ENCODE assay signal across 8 cellular contexts in the genomic region with DNA sequence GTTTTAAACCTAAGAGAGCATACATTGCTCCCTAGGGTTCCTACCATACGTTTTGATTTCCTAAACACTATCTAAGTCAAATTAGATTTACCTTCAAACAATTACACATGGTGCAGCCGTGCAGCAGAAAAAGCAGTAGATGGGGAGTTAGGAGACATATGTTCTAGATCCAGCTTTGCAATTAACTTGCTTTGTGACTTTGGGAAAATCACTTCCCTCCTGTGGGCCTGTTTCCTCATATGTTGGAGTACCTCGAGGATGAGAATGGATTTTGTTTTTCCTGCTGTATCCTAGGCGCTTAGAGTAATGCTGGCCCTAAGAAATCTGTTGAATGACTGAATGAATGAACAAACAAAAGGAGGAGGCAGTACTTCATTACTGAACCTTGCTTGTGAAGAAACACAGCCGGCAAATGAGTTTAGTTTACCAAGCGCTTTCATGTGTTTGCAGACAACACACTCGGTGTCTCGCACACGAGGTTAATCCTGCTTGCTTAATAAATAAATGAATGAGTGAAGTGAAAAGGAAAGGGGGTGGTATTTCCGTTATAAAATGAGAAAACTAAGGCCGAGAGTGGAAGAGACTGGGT. TPM values are rescaled to one million over a fixed set of nuclear protein-coding genes. Genes with fewer than 3 reads are reported as not detected.
DNase-seq lines count a peak whose midpoint lies in the region; ATAC-seq and TF ChIP-seq lines count a peak whose summit lies in the region.

No MANE protein-coding gene starts in this region.

- H3K36me3 Mint-ChIP-seq in CD14-positive monocyte (peaks cover 43 to 51% of the 10 kb centered on the region in 2 donors), progenitor cell of endocrine pancreas (ENCODE audit: insufficient read depth) (peaks cover 67% of the 10 kb centered on the region)

- intact Hi-C loops in CD14-positive monocyte (cut with micrococcal nuclease) = loop anchor here (5.0 to 10.0 kb wide), 3 partner anchors 134 to 1303 kb away; partner anchors contain the start of genes ERP44 (in 1 of the 2), INVS (in 1 of the 2) and RNF20 (in 1 of the 2)
- intact Hi-C loops in esophagus muscularis mucosa (cut with DNase I) = no loop called here

- H3K4me1 ChIP-seq in SJCRH30 = peaks cover 9% of the 10 kb centered on the region
- H3K4me1 ChIP-seq in esophagus muscularis mucosa = peaks cover 34 to 53% (median 47%) of the 10 kb centered on the region in 4 donors

- DNase-seq in CD14-positive monocyte (ENCODE audit: low spot score) (no peak), SJCRH30 (peak in 1 of 2 experiments; percentile 39), esophagus muscularis mucosa (ENCODE audit: extremely low spot score) (no peak), progenitor cell of endocrine pancreas (ENCODE audit: low spot score, unreplicated experiment) (no peak), kidney glomerular epithelial cell (lab: John Stamatoyannopoulos, UW) (no peak)
- no peak for DNase-seq in effector CD8-positive, alpha-beta T cell (lab: John Stamatoyannopoulos, UW)

- peaks cover 5% of the 10 kb centered on the region; the same call in 1 of the 2 replicates for H3K9me3 ChIP-seq in SJCRH30 (replicated peaks)
- peaks cover 0 to 3% (median 0%) of the 10 kb centered on the region in 4 donors for H3K9me3 ChIP-seq in esophagus muscularis mucosa

- ATAC-seq in GM21528 (IDR thresholded peaks at IDR 0.05; ENCODE audit: low FRiP score, unreplicated experiment) (peak; percentile 3), GM18520 (IDR thresholded peaks at IDR 0.05; ENCODE audit: unreplicated experiment) (no peak)

- 3% methylated on average over 11 of the region's 11 CpGs for WGBS in esophagus muscularis mucosa

- TF ChIP-seq CTCF in CD14-positive monocyte (IDR thresholded peaks at IDR 0.05) = no peak
- no peak for TF ChIP-seq CTCF in esophagus muscularis mucosa (IDR thresholded peaks at IDR 0.05)
- TF ChIP-seq CTCF in progenitor cell of endocrine pancreas (IDR thresholded peaks at IDR 0.05; ENCODE audit: unreplicated experiment) = no peak

- peak overlapping the region; percentile 90 to 99 for H3K4me3 Mint-ChIP-seq in CD14-positive monocyte
- H3K4me3 Mint-ChIP-seq in progenitor cell of endocrine pancreas (ENCODE audit: low read depth) = peak overlapping the region; percentile 98

- H3K27me3 ChIP-seq in SJCRH30 = no peaks in the 10 kb centered on the region
- no peaks in the 10 kb centered on the region for H3K27me3 ChIP-seq in esophagus muscularis mucosa

- H3K9me3 Mint-ChIP-seq in CD14-positive monocyte (peaks cover 9 to 29% (median 17%) of the 10 kb centered on the region in 7 donors), progenitor cell of endocrine pancreas (ENCODE audit: low read depth) (peaks cover 45% of the 10 kb centered on the region)

- H3K4me1 Mint-ChIP-seq in CD14-positive monocyte (peaks cover 33% of the 10 kb centered on the region), progenitor cell of endocrine pancreas (ENCODE audit: low read depth) (peaks cover 14% of the 10 kb centered on the region)

- H3K27ac Mint-ChIP-seq in CD14-positive monocyte = peak overlapping the region; percentile 96 to 100 (median 99)
- peak overlapping the region; percentile 99 for H3K27ac Mint-ChIP-seq in progenitor cell of endocrine pancreas

- peaks cover 40% of the 10 kb centered on the region for H3K36me3 ChIP-seq in SJCRH30
- peaks cover 23 to 32% (median 27%) of the 10 kb centered on the region in 4 donors for H3K36me3 ChIP-seq in esophagus muscularis mucosa

- TF ChIP-seq EP300 in esophagus muscularis mucosa (IDR thresholded peaks at IDR 0.05) = no peak

- TF ChIP-seq POLR2A in esophagus muscularis mucosa (IDR thresholded peaks at IDR 0.05; ENCODE audit: low read depth) = no peak

- H3K27me3 Mint-ChIP-seq in CD14-positive monocyte (ENCODE audit: low read depth in 3 of 3) (no peaks in the 10 kb centered on the region), progenitor cell of endocrine pancreas (no peaks in the 10 kb centered on the region)

- peak overlapping the region; percentile 66 for H3K4me3 ChIP-seq in SJCRH30
- H3K4me3 ChIP-seq in esophagus muscularis mucosa = peak overlapping the region; percentile 65 to 85 (median 68)

- H3K27ac ChIP-seq in SJCRH30 (peak overlapping the region; percentile 67), esophagus muscularis mucosa (replicated peaks in 1 of 4) (peak overlapping the region; percentile 81 to 90 (median 84))

RNA-seq across cellular contexts. Expression of gene MRPL50, which starts 0.6 kb away (rescaled TPM):
- 1 to 10 TPM; 4.8 to 4.9 TPM for polyA plus RNA-seq in CD14-positive monocyte
- 37.7 and 39.5 TPM in 2 replicates for total RNA-seq in SJCRH30 (2014; rRNA removed; shearing (Covaris generic))
- 10 to 100 TPM in 2 of 4 donors, 1 to 10 TPM in 2; 8.3 to 12.9 (median 10.4) TPM for total RNA-seq in esophagus muscularis mucosa
- 14.4 and 16.1 TPM in 2 replicates for total RNA-seq in progenitor cell of endocrine pancreas

RNA-seq across cellular contexts. Expression of gene ZNF189, which starts 0.8 kb away (rescaled TPM):
- polyA plus RNA-seq in CD14-positive monocyte = 1 to 10 TPM in 1 of 2 donors, under 1 TPM in 1; 0.72 to 1.2 TPM
- 27.4 and 30.2 TPM in 2 replicates for total RNA-seq in SJCRH30 (2014; rRNA removed; shearing (Covaris generic))
- 10 to 100 TPM; 16.7 to 19.6 (median 18.6) TPM for total RNA-seq in esophagus muscularis mucosa
- total RNA-seq in progenitor cell of endocrine pancreas = 31.4 and 32.5 TPM in 2 replicates

RNA-seq across cellular contexts. Expression of gene BAAT, which starts 13.0 kb away (rescaled TPM):
- not detected for polyA plus RNA-seq in CD14-positive monocyte
- 0.10 TPM in 2 replicates for total RNA-seq in SJCRH30 (2014; rRNA removed; shearing (Covaris generic))
- total RNA-seq in esophagus muscularis mucosa = not detected
- total RNA-seq in progenitor cell of endocrine pancreas = 0.36 TPM in 1 of 2 replicates, not detected in the other

RNA-seq across cellular contexts. Expression of gene ALDOB, which starts 37.7 kb away (rescaled TPM):
- polyA plus RNA-seq in CD14-positive monocyte = not detected
- not detected in 2 replicates for total RNA-seq in SJCRH30 (2014; rRNA removed; shearing (Covaris generic))
- total RNA-seq in esophagus muscularis mucosa (under 1 TPM in 2 of 4 donors, not detected in 2; 0.23 to 0.33 TPM), progenitor cell of endocrine pancreas (not detected in 2 replicates)
